ENCODE assay signal across 16 cellular contexts in the genomic region with DNA sequence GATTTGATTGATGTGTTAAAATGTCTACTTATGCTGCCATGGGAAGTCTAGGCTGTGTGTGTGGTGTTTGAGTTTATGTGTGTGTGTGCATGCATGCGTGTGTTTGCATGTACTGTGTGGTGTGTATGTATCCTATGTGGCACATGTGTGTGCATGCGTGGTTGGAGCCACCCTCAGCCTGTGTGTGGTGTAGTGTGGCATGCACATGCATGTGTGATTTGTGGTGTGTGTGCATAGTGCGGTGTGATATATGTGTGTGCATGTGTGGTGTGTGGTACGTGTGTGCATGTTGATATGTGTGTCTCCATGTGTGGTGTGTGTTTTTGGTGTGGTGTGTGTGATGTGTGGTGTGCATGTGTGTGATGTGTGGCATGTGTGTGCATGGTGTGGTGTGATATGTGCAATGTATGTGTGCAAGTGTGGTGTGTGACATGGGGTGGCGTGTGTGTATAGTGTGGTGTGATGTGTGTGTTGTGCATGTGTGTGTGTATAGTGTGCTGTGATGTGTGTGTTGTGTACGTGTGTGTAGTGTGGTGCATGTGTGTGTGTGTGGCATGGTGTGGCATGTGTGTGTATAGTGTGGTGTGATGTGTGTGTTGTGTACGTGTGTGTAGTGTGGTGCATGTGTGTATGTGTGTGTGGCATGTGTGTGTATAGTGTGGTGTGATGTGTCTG.
"Had no signal": no experiment of that assay in that cellular context is flagged by ENCODE, and none has a peak within 500 bp of the region (broad histone marks: within the 10 kb centered on the region; RNA-seq: fewer than 3 reads in every experiment).

No MANE protein-coding gene starts in this region.

- H3K27ac ChIP-seq: ascending aorta, cardiac muscle cell, esophagus squamous epithelium, ovary, stomach, thyroid gland had no signal

- H3K4me3 ChIP-seq: ascending aorta, cardiac muscle cell, dorsolateral prefrontal cortex, esophagus squamous epithelium, ovary, stomach, thyroid gland had no signal

- DNase-seq: activated CD4-positive, alpha-beta T cell treated with anti-CD3 and anti-CD28 coated beads, Interleukin-2, amount 10 ng/mL, durations not matched to agents 24 days and 14 days; activated CD8-positive, alpha-beta T cell treated with anti-CD3 and anti-CD28 coated beads, Interleukin-2, amount 10 ng/mL, durations not matched to agents 7 days and 5 days; activated naive CD4-positive, alpha-beta T cell treated with anti-CD3 and anti-CD28 coated beads, Interleukin-2, amount 10 ng/mL, durations not matched to agents 7 days and 5 days; activated T-cell treated with anti-CD3 and anti-CD28 coated beads for 4 hours; esophagus squamous epithelium; hypothalamus; kidney glomerular epithelial cell; stimulated activated CD4-positive, alpha-beta T cell treated with anti-CD3 and anti-CD28 coated beads, Interleukin-1b, Interleukin-23, amount 100 ng/mL, for 48 hours; stomach; T-helper 17 cell; thyroid gland had no signal

- H3K4me1 ChIP-seq: ascending aorta, thyroid gland had no signal

- ATAC-seq: activated CD8-positive, alpha-beta T cell treated with anti-CD3 and anti-CD28 coated beads, Interleukin-2, amount 10 ng/mL, durations not matched to agents 7 days and 5 days; activated T-helper 17 cell treated with anti-CD3 and anti-CD28 coated beads, Interleukin-2, amount 50 U/mL, for 72 hours; T-helper 17 cell had no signal

- H3K9me3 ChIP-seq: ascending aorta, esophagus squamous epithelium, ovary, stomach, thyroid gland had no signal

- H3K27me3 ChIP-seq: ascending aorta, cardiac muscle cell, dorsolateral prefrontal cortex, esophagus squamous epithelium, ovary, thyroid gland had no signal

- H3K36me3 ChIP-seq: ascending aorta, cardiac muscle cell, esophagus squamous epithelium, ovary, stomach, thyroid gland had no signal
